9 cellular contexts compared by ENCODE assay signal in the genomic region with DNA sequence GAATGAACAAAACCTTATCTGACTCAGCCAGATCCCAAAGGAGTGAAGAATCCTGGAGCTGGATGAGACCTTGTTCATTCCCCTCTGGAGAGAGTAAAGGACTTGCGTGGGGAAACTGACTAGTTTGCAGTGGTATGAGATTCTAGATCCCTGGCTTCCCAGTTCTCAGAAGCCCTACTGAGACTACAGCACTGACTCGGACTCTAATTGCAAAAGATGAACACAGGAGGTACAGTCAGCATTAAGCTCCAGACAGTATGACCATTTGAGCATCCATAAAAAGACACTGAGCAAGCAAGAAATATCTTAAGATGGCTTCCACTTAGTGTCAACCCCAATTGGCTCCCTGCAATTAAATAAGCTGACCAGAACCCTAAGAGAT. TPM values are rescaled to one million over a fixed set of nuclear protein-coding genes. Genes with fewer than 3 reads are reported as not detected.
DNase-seq lines count a peak whose midpoint lies in the region; ATAC-seq and TF ChIP-seq lines count a peak whose summit lies in the region.
"Had no signal": no experiment of that assay in that cellular context is flagged by ENCODE, and none has a peak within 500 bp of the region (broad histone marks: within the 10 kb centered on the region; RNA-seq: fewer than 3 reads in every experiment).

No MANE protein-coding gene starts in this region.

- ATAC-seq in HG03342 (IDR thresholded peaks at IDR 0.05; ENCODE audit: unreplicated experiment) (no peak), GM19023 (IDR thresholded peaks at IDR 0.05; ENCODE audit: unreplicated experiment) (no peak)

- no peak overlapping the region for H2AFZ ChIP-seq in SK-N-SH (ENCODE audit: low read depth)

- no peaks in the 10 kb centered on the region for H3K9me3 ChIP-seq in BLaER1 treated with 17β-estradiol and CSF1 and Interleukin-3, amounts not matched to agents 10 nM and 100 nM (replicated peaks in 1 of 11)
- H3K9me3 ChIP-seq in SK-N-SH (no peaks in the 10 kb centered on the region), esophagus (ENCODE audit: control insufficient read depth in 2 of 2, insufficient read depth in 1 of 2, low read depth in 1 of 2, low read length in 1 of 2) (no peaks in the 10 kb centered on the region)

- H3K27me3 ChIP-seq in BLaER1 treated with 17β-estradiol and CSF1 and Interleukin-3, amounts not matched to agents 10 nM and 100 nM: no peaks in the 10 kb centered on the region
- no peaks in the 10 kb centered on the region for H3K27me3 ChIP-seq in SK-N-SH (ENCODE audit: insufficient read depth)
- no peaks in the 10 kb centered on the region for H3K27me3 ChIP-seq in esophagus (ENCODE audit: control insufficient read depth in 1 of 2, insufficient read depth in 2 of 2, low read length in 2 of 2)

- WGBS in SK-N-SH (ENCODE audit: low lambda C conversion rate): 22% methylated on average over 1 of the region's 2 CpGs
- 68 to 70% methylated on average over 2 of the region's 2 CpGs for WGBS in esophagus, 2 donors

- H3K36me3 ChIP-seq in BLaER1 treated with 17β-estradiol and CSF1 and Interleukin-3, amounts not matched to agents 10 nM and 100 nM: peaks cover 17 to 59% (median 42%) of the 10 kb centered on the region in 11 experiments; a peak in 21 of 22 replicates
- H3K36me3 ChIP-seq in SK-N-SH (replicated peaks in 1 of 2; ENCODE audit: control insufficient read depth in 1 of 2, insufficient read depth in 2 of 2, low read length in 1 of 2): peaks cover 22 to 34% of the 10 kb centered on the region in 2 experiments
- H3K36me3 ChIP-seq in esophagus (ENCODE audit: control insufficient read depth in 2 of 2, insufficient read depth in 2 of 2, low read length in 1 of 2): no peaks in the 10 kb centered on the region

- peak overlapping the region; percentile 60 to 94 (median 90) for H3K4me2 ChIP-seq in BLaER1 treated with 17β-estradiol and CSF1 and Interleukin-3, amounts not matched to agents 10 nM and 100 nM
- H3K4me2 ChIP-seq in SK-N-SH: peak overlapping the region; percentile 67

- peak overlapping the region; percentile 15 to 100 (median 97); a peak in 14 of 22 replicates for H3K9ac ChIP-seq in BLaER1 treated with 17β-estradiol and CSF1 and Interleukin-3, amounts not matched to agents 10 nM and 100 nM
- H3K9ac ChIP-seq in SK-N-SH: peak overlapping the region; percentile 3; the same call in 1 of the 2 replicates

- no peak for TF ChIP-seq EP300 in SK-N-SH (IDR thresholded peaks at IDR 0.05; ENCODE audit: borderline replicate concordance in 1 of 2, low read depth in 1 of 2, low read length in 1 of 2)

- TF ChIP-seq RAD21 in SK-N-SH (IDR thresholded peaks at IDR 0.05; ENCODE audit: low read length): no peak

- H4K20me1 ChIP-seq in BLaER1 treated with 17β-estradiol and CSF1 and Interleukin-3, amounts not matched to agents 10 nM and 100 nM: peaks cover 0 to 63% (median 52%) of the 10 kb centered on the region in 11 experiments; a peak in 18 of 22 replicates
- H4K20me1 ChIP-seq in SK-N-SH (ENCODE audit: insufficient read depth): peaks cover 15% of the 10 kb centered on the region; the same call in 1 of the 2 replicates

- no peak for TF ChIP-seq CTCF in SK-N-SH (IDR thresholded peaks at IDR 0.05)
- no peak for TF ChIP-seq CTCF in osteocyte (IDR thresholded peaks at IDR 0.05)

- no peaks in the 10 kb centered on the region for H3K27me3 Mint-ChIP-seq in osteocyte (ENCODE audit: unreplicated experiment)

- no peak overlapping the region for H3K4me3 ChIP-seq in BLaER1 treated with 17β-estradiol and CSF1 and Interleukin-3, amounts not matched to agents 10 nM and 100 nM
- H3K4me3 ChIP-seq in SK-N-SH (ENCODE audit: low read depth in 2 of 2, low read length in 1 of 2) (0 out of 4 replicates have a peak overlapping the region, but pooled peaks of 1 of the 2 experiments have one; percentile 8), esophagus (ENCODE audit: low read depth in 1 of 2, low read length in 2 of 2) (no peak overlapping the region)

- H3K4me3 Mint-ChIP-seq in osteocyte (ENCODE audit: unreplicated experiment): no peak overlapping the region

- H3K27ac ChIP-seq in BLaER1 treated with 17β-estradiol and CSF1 and Interleukin-3, amounts not matched to agents 10 nM and 100 nM: peak overlapping the region; percentile 25 to 100 (median 100); a peak in 20 of 22 replicates
- peak overlapping the region; percentile 99 to 100 for H3K27ac ChIP-seq in SK-N-SH (ENCODE audit: low read depth in 2 of 2, low read length in 1 of 2)
- peak overlapping the region; percentile 90 to 91 for H3K27ac ChIP-seq in esophagus (ENCODE audit: low read depth in 2 of 2, low read length in 1 of 2)

- peaks cover 39 to 68% (median 55%) of the 10 kb centered on the region in 10 experiments for H3K4me1 ChIP-seq in BLaER1 treated with 17β-estradiol and CSF1 and Interleukin-3, amounts not matched to agents 10 nM and 100 nM
- H3K4me1 ChIP-seq in SK-N-SH (ENCODE audit: control insufficient read depth in 1 of 2, insufficient read depth in 2 of 2, low read depth in 1 of 2, low read length in 1 of 2): peaks cover 42 to 52% of the 10 kb centered on the region in 2 experiments
- H3K4me1 ChIP-seq in esophagus (ENCODE audit: control insufficient read depth in 2 of 2, insufficient read depth in 2 of 2, low read length in 1 of 2): peaks cover 0 to 5% of the 10 kb centered on the region in 2 donors

- H3K27ac Mint-ChIP-seq in osteocyte (ENCODE audit: unreplicated experiment): peak overlapping the region; percentile 100

- no peaks in the 10 kb centered on the region for H3K9me3 Mint-ChIP-seq in osteocyte (ENCODE audit: unreplicated experiment)

- no peak for DNase-seq in SK-N-SH
- no peak for DNase-seq in osteocyte (ENCODE audit: extremely low spot score, unreplicated experiment)
- no peak for DNase-seq in SKM-1 (lab: John Stamatoyannopoulos, UW; ENCODE audit: unreplicated experiment)
- no peak for DNase-seq in NCI-H524 (lab: John Stamatoyannopoulos, UW)
- DNase-seq: NCI-H2171 had no signal

- CTCF ChIA-PET in SK-N-SH (lab: Yijun Ruan, JAX): interaction anchor here (1.0 to 4.3 kb wide), 5 partner anchors 19 to 267 kb away, joined by 3 to 20 read pairs (median 3); no protein-coding TSS in a partner anchor

- POLR2A ChIA-PET in SK-N-SH (lab: Yijun Ruan, JAX): interaction anchor here (0.6 to 1.4 kb wide), 4 partner anchors 9 to 133 kb away, joined by 3 read pairs; no protein-coding TSS in a partner anchor

- H3F3A ChIP-seq in SK-N-SH (replicated peaks; ENCODE audit: insufficient read depth): peaks cover 41% of the 10 kb centered on the region

- no peaks in the 10 kb centered on the region for H3K9me2 ChIP-seq in SK-N-SH

- H3K36me3 Mint-ChIP-seq in osteocyte (ENCODE audit: unreplicated experiment): peaks cover 17% of the 10 kb centered on the region

- peaks cover 100% of the 10 kb centered on the region for H3K79me2 ChIP-seq in SK-N-SH (ENCODE audit: insufficient read depth)

- H3K4me1 Mint-ChIP-seq in osteocyte (ENCODE audit: unreplicated experiment): peaks cover 57% of the 10 kb centered on the region

TF ChIP-seq in SK-N-SH, 30 proteins besides CTCF, POLR2A, EP300 and RAD21:
- TF ChIP-seq, protein P1, sequence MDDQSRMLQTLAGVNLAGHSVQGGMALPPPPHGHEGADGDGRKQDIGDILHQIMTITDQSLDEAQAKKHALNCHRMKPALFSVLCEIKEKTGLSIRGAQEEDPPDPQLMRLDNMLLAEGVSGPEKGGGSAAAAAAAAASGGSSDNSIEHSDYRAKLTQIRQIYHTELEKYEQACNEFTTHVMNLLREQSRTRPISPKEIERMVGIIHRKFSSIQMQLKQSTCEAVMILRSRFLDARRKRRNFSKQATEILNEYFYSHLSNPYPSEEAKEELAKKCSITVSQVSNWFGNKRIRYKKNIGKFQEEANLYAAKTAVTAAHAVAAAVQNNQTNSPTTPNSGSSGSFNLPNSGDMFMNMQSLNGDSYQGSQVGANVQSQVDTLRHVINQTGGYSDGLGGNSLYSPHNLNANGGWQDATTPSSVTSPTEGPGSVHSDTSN (IDR thresholded peaks at IDR 0.05): peak; percentile 37; the same call in 1 of the 2 replicates
- TF ChIP-seq TCF12 (IDR thresholded peaks at IDR 0.05): peak; percentile 43; the same call in 1 of the 2 replicates
- TF ChIP-seq POLR2AphosphoS5 (IDR thresholded peaks at IDR 0.05; ENCODE audit: low read depth, low read length): peak; percentile 54; the same call in 1 of the 2 replicates
- no peak for TF ChIP-seq RCOR1 (IDR thresholded peaks at IDR 0.05; ENCODE audit: low read length)

RNA-seq across cellular contexts. Expression of a gene that starts 6.8 kb away (rescaled TPM):
- polyA plus RNA-seq in SK-N-SH (2012; rRNA removed): 3.9 and 7.6 TPM in 2 replicates
- polyA plus RNA-seq in SK-N-SH (2012; cell fraction: cytosol; rRNA removed): 4.6 and 5.7 TPM in 2 replicates
- polyA plus RNA-seq in SK-N-SH (2012; cell fraction: nucleus; rRNA removed): 14.8 and 20.3 TPM in 2 replicates
- 10 to 100 TPM in 1 of 2 donors, 1 to 10 TPM in 1; 8.4 to 13.5 TPM for polyA plus RNA-seq in esophagus
- 53.1 and 60.2 TPM in 2 replicates for total RNA-seq in osteocyte

RNA-seq across cellular contexts. Expression of a gene that starts 23.8 kb away (rescaled TPM):
- polyA plus RNA-seq in SK-N-SH (2012; rRNA removed) (123 and 126 TPM in 2 replicates), esophagus (10 to 100 TPM; 17.1 to 53.4 TPM)
- polyA plus RNA-seq in SK-N-SH (2012; cell fraction: cytosol; rRNA removed): 137 and 140 TPM in 2 replicates
- 44.7 and 62.7 TPM in 2 replicates for polyA plus RNA-seq in SK-N-SH (2012; cell fraction: nucleus; rRNA removed)
- 96.6 and 110 TPM in 2 replicates for total RNA-seq in osteocyte

RNA-seq across cellular contexts. Expression of a gene that starts 58.4 kb away (rescaled TPM):
- polyA plus RNA-seq in SK-N-SH (2012; rRNA removed): 33.0 and 40.1 TPM in 2 replicates
- 16.8 and 26.2 TPM in 2 replicates for polyA plus RNA-seq in SK-N-SH (2012; cell fraction: cytosol; rRNA removed)
- polyA plus RNA-seq in SK-N-SH (2012; cell fraction: nucleus; rRNA removed): 13.8 and 35.6 TPM in 2 replicates
- 10 to 100 TPM in 1 of 2 donors, 1 to 10 TPM in 1; 6.1 to 58.0 TPM for polyA plus RNA-seq in esophagus
- 35.2 and 41.4 TPM in 2 replicates for total RNA-seq in osteocyte
